20 cellular contexts compared by ENCODE assay signal in the genomic region with DNA sequence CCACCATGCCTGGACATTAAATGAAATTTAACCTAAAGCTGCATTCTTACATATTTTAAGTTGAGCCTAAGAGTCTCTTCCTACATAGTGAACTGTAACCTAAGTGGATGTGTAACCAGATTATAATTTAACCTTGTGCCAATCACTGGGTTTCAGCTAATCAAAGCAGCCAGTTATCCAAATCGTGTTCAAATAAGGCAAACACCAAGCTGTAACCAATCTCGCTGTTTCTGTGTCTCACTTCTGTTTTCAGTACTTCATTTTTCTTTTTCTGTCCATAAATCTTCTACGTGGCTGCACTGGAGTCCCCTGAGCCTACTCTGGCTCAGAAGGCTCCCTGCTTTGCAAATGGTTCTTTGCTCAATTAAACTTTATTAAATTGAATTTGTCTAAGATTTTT.
"Had no signal": no experiment of that assay in that cellular context is flagged by ENCODE, and none has a peak within 500 bp of the region (broad histone marks: within the 10 kb centered on the region; RNA-seq: fewer than 3 reads in every experiment).

No MANE protein-coding gene starts in this region.

- DNase-seq: KBM-7, NCI-H1092, NCI-H1105 treated with DMSO at 0.1 percent for 48 hours, NCI-H1417 treated with DMSO at 0.1 percent for 48 hours, NCI-H146, NCI-H1694 treated with DMSO at 0.1 percent for 48 hours, NCI-H1930, NCI-H2081, NCI-H2107, NCI-H2227 treated with DMSO at 0.1 percent for 48 hours, NCI-H524, NCI-H526 treated with DMSO at 0.1 percent for 48 hours, NCI-H748 treated with DMSO at 0.1 percent for 48 hours, PC-3, SHP77, SK-N-SH, SW 1271, T-cell had no signal

- H3K27ac ChIP-seq: RWPE1 had no signal

- H3K9ac ChIP-seq: SK-N-SH had no signal

- H3K9me3 ChIP-seq: SK-N-SH had no signal

- H3K4me2 ChIP-seq: SK-N-SH had no signal

- ATAC-seq: Panc1, PC-3, T-cell had no signal
